Comparison of ENCODE assay signal across 1 cellular context in genomic region chr6:10314163-10314955, GRCh38.
TF ChIP-seq lines count a peak whose summit lies in the region.

No MANE protein-coding gene starts in this region.

TF ChIP-seq in K562, 482 proteins besides CTCF, POLR2A, EP300 and RAD21 (continued from another document and continues in another):
- TF ChIP-seq ARID3A (IDR thresholded peaks at IDR 0.05; ENCODE audit: borderline replicate concordance, low read depth, low read length) (no peak), SAP30 (IDR thresholded peaks at IDR 0.05; ENCODE audit: borderline replicate concordance, insufficient read depth, low read depth, low read length, poor library complexity, severe bottlenecking) (no peak), CHD2 (IDR thresholded peaks at IDR 0.05; ENCODE audit: low read depth, low read length) (no peak), CC2D1A (IDR thresholded peaks at IDR 0.05) (peak; percentile 36; the same call in 1 of the 2 replicates), CTBP1 (IDR thresholded peaks at IDR 0.05; ENCODE audit: borderline replicate concordance) (peak; percentile 95), ZNF121 (CRISPR knock-in tag; conservative IDR thresholded peaks at IDR 0.05) (no peak), CREB1 (IDR thresholded peaks at IDR 0.05) (peak; percentile 55), CREB1 (CRISPR knock-in tag; IDR thresholded peaks at IDR 0.05) (no peak), DACH1 (IDR thresholded peaks at IDR 0.05; ENCODE audit: partially characterized antibody) (no peak), ZC3H11A (IDR thresholded peaks at IDR 0.05; ENCODE audit: low read depth, low read length) (no peak), STAT5A (IDR thresholded peaks at IDR 0.05; ENCODE audit: borderline replicate concordance, low read length) (no peak), TSC22D4 (tag; IDR thresholded peaks at IDR 0.05) (no peak), ZBTB8A (IDR thresholded peaks at IDR 0.05; ENCODE audit: partially characterized antibody) (no peak), RBM15 (IDR thresholded peaks at IDR 0.05; ENCODE audit: insufficient read depth, low read length) (no peak), ELF4 (CRISPR knock-in tag; IDR thresholded peaks at IDR 0.05) (no peak), HMG20B (CRISPR knock-in tag; IDR thresholded peaks at IDR 0.05) (no peak), MCM5 (IDR thresholded peaks at IDR 0.05; ENCODE audit: low read depth) (no peak), ARHGAP35 (IDR thresholded peaks at IDR 0.05; ENCODE audit: partially characterized antibody) (no peak), L3MBTL2 (IDR thresholded peaks at IDR 0.05) (peak; percentile 92), TFAP4 (CRISPR knock-in tag; IDR thresholded peaks at IDR 0.05; ENCODE audit: borderline replicate concordance) (0 out of 2 replicates have a peak, but pooled peaks have one; percentile 29), BCOR (IDR thresholded peaks at IDR 0.05) (no peak; the same call in 1 of the 2 replicates), TEAD4 (IDR thresholded peaks at IDR 0.05; ENCODE audit: low read length) (peak; percentile 75), TEAD4 (CRISPR knock-in tag; IDR thresholded peaks at IDR 0.05; ENCODE audit: borderline replicate concordance) (no peak), CREM (IDR thresholded peaks at IDR 0.05; ENCODE audit: low read depth) (peak; percentile 91), LEF1 (IDR thresholded peaks at IDR 0.05) (peak; percentile 75), NCOA2 (IDR thresholded peaks at IDR 0.05; ENCODE audit: partially characterized antibody in 2 of 2) (no peak), RCOR1 (IDR thresholded peaks at IDR 0.05; ENCODE audit: borderline replicate concordance in 1 of 2, low read depth in 2 of 2, low read length in 2 of 2) (peak in 1 of 2 experiments; percentile 71; a peak in 1 of 4 replicates), U2AF2 (optimal IDR thresholded peaks at IDR 0.05; ENCODE audit: low read depth, low read length) (no peak), ZNF551 (CRISPR knock-in tag; IDR thresholded peaks at IDR 0.05) (no peak), MTA1 (IDR thresholded peaks at IDR 0.05; ENCODE audit: borderline replicate concordance) (peak; percentile 89), MAFF (IDR thresholded peaks at IDR 0.05; ENCODE audit: low read length) (peak; percentile 85; the same call in 1 of the 2 replicates), ZNF398 (CRISPR knock-in tag; IDR thresholded peaks at IDR 0.05) (no peak), ZBTB1 (CRISPR knock-in tag; IDR thresholded peaks at IDR 0.05; ENCODE audit: borderline replicate concordance, low read depth) (no peak), ZNF133 (CRISPR knock-in tag; IDR thresholded peaks at IDR 0.05) (no peak), ZNF436 (CRISPR knock-in tag; IDR thresholded peaks at IDR 0.05) (no peak), SMAD3 (CRISPR knock-in tag; conservative IDR thresholded peaks at IDR 0.05) (0 out of 2 replicates have a peak, but pooled peaks have one; percentile 24), EGR1 (conservative IDR thresholded peaks at IDR 0.05) (no peak), TCFL5 (CRISPR knock-in tag; conservative IDR thresholded peaks at IDR 0.05) (no peak), ZKSCAN1 (IDR thresholded peaks at IDR 0.05; ENCODE audit: low read depth, low read length) (no peak), POU5F1 (IDR thresholded peaks at IDR 0.05; ENCODE audit: borderline replicate concordance, low read depth, low read length, partially characterized antibody) (no peak), SMAD4 (CRISPR knock-in tag; conservative IDR thresholded peaks at IDR 0.05) (peak; percentile 45; the same call in 1 of the 2 replicates), NBN (IDR thresholded peaks at IDR 0.05; ENCODE audit: low read depth) (peak; percentile 26; the same call in 1 of the 2 replicates), ZNF239 (CRISPR knock-in tag; IDR thresholded peaks at IDR 0.05) (no peak; the same call in 1 of the 2 replicates), SIRT6 (IDR thresholded peaks at IDR 0.05; ENCODE audit: low read depth, low read length) (no peak), TOE1 (IDR thresholded peaks at IDR 0.05; ENCODE audit: borderline replicate concordance) (no peak), TOE1 (CRISPR knock-in tag; IDR thresholded peaks at IDR 0.05; ENCODE audit: borderline replicate concordance, low read depth) (no peak), XRCC4 (IDR thresholded peaks at IDR 0.05; ENCODE audit: extremely low read depth, insufficient read depth, insufficient read length) (no peak), FUS (optimal IDR thresholded peaks at IDR 0.05; ENCODE audit: low read depth, low read length) (no peak), RBM34 (IDR thresholded peaks at IDR 0.05; ENCODE audit: borderline replicate concordance, insufficient read depth, low read length) (no peak), KAT2B (IDR thresholded peaks at IDR 0.05; ENCODE audit: low read depth, low read length) (no peak), ZKSCAN8 (CRISPR knock-in tag; IDR thresholded peaks at IDR 0.05) (no peak)
- TF ChIP-seq, protein P1, sequence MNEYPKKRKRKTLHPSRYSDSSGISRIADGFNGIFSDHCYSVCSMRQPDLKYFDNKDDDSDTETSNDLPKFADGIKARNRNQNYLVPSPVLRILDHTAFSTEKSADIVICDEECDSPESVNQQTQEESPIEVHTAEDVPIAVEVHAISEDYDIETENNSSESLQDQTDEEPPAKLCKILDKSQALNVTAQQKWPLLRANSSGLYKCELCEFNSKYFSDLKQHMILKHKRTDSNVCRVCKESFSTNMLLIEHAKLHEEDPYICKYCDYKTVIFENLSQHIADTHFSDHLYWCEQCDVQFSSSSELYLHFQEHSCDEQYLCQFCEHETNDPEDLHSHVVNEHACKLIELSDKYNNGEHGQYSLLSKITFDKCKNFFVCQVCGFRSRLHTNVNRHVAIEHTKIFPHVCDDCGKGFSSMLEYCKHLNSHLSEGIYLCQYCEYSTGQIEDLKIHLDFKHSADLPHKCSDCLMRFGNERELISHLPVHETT (CRISPR knock-in tag; conservative IDR thresholded peaks at IDR 0.05 in 1 of 2, IDR thresholded peaks at IDR 0.05 in 1 of 2) = 0 out of 4 replicates have a peak, but pooled peaks of 1 of the 2 experiments have one; percentile 28
- TF ChIP-seq, protein P2, sequence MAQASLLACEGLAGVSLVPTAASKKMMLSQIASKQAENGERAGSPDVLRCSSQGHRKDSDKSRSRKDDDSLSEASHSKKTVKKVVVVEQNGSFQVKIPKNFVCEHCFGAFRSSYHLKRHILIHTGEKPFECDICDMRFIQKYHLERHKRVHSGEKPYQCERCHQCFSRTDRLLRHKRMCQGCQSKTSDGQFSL (CRISPR knock-in tag; IDR thresholded peaks at IDR 0.05) = no peak
- TF ChIP-seq, protein P2 (tag; IDR thresholded peaks at IDR 0.05) = no peak
- TF ChIP-seq, protein P3, sequence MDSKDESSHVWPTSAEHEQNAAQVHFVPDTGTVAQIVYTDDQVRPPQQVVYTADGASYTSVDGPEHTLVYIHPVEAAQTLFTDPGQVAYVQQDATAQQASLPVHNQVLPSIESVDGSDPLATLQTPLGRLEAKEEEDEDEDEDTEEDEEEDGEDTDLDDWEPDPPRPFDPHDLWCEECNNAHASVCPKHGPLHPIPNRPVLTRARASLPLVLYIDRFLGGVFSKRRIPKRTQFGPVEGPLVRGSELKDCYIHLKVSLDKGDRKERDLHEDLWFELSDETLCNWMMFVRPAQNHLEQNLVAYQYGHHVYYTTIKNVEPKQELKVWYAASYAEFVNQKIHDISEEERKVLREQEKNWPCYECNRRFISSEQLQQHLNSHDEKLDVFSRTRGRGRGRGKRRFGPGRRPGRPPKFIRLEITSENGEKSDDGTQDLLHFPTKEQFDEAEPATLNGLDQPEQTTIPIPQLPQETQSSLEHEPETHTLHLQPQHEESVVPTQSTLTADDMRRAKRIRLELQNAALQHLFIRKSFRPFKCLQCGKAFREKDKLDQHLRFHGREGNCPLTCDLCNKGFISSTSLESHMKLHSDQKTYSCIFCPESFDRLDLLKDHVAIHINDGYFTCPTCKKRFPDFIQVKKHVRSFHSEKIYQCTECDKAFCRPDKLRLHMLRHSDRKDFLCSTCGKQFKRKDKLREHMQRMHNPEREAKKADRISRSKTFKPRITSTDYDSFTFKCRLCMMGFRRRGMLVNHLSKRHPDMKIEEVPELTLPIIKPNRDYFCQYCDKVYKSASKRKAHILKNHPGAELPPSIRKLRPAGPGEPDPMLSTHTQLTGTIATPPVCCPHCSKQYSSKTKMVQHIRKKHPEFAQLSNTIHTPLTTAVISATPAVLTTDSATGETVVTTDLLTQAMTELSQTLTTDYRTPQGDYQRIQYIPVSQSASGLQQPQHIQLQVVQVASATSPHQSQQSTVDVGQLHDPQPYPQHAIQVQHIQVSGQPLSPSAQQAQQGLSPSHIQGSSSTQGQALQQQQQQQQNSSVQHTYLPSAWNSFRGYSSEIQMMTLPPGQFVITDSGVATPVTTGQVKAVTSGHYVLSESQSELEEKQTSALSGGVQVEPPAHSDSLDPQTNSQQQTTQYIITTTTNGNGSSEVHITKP (IDR thresholded peaks at IDR 0.05; ENCODE audit: partially characterized antibody) = no peak
- TF ChIP-seq, protein P4, sequence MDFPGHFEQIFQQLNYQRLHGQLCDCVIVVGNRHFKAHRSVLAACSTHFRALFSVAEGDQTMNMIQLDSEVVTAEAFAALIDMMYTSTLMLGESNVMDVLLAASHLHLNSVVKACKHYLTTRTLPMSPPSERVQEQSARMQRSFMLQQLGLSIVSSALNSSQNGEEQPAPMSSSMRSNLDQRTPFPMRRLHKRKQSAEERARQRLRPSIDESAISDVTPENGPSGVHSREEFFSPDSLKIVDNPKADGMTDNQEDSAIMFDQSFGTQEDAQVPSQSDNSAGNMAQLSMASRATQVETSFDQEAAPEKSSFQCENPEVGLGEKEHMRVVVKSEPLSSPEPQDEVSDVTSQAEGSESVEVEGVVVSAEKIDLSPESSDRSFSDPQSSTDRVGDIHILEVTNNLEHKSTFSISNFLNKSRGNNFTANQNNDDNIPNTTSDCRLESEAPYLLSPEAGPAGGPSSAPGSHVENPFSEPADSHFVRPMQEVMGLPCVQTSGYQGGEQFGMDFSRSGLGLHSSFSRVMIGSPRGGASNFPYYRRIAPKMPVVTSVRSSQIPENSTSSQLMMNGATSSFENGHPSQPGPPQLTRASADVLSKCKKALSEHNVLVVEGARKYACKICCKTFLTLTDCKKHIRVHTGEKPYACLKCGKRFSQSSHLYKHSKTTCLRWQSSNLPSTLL (IDR thresholded peaks at IDR 0.05) = no peak
- TF ChIP-seq, protein P5, sequence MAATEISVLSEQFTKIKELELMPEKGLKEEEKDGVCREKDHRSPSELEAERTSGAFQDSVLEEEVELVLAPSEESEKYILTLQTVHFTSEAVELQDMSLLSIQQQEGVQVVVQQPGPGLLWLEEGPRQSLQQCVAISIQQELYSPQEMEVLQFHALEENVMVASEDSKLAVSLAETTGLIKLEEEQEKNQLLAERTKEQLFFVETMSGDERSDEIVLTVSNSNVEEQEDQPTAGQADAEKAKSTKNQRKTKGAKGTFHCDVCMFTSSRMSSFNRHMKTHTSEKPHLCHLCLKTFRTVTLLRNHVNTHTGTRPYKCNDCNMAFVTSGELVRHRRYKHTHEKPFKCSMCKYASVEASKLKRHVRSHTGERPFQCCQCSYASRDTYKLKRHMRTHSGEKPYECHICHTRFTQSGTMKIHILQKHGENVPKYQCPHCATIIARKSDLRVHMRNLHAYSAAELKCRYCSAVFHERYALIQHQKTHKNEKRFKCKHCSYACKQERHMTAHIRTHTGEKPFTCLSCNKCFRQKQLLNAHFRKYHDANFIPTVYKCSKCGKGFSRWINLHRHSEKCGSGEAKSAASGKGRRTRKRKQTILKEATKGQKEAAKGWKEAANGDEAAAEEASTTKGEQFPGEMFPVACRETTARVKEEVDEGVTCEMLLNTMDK (IDR thresholded peaks at IDR 0.05; ENCODE audit: borderline replicate concordance, insufficient read depth, low read depth, low read length, poor library complexity, severe bottlenecking) = no peak
- TF ChIP-seq, protein P6, sequence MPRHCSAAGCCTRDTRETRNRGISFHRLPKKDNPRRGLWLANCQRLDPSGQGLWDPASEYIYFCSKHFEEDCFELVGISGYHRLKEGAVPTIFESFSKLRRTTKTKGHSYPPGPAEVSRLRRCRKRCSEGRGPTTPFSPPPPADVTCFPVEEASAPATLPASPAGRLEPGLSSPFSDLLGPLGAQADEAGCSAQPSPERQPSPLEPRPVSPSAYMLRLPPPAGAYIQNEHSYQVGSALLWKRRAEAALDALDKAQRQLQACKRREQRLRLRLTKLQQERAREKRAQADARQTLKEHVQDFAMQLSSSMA (CRISPR knock-in tag; IDR thresholded peaks at IDR 0.05) = no peak
